8 cellular contexts compared by ENCODE assay signal in genomic region chr1:182084487-182085316, GRCh38. TPM values are rescaled to one million over a fixed set of nuclear protein-coding genes. Genes with fewer than 3 reads are reported as not detected.
DNase-seq lines count a peak whose midpoint lies in the region; ATAC-seq, FAIRE-seq and TF ChIP-seq lines count a peak whose summit lies in the region.

No MANE protein-coding gene starts in this region.

- H3K4me1 ChIP-seq in K562 (replicated peaks in 1 of 2; ENCODE audit: control insufficient read depth in 2 of 2, insufficient read depth in 2 of 2, low read length in 2 of 2): peaks cover 10 to 20% of the 10 kb centered on the region in 2 experiments; a peak in 4 of 5 replicates
- H3K4me1 ChIP-seq in iPS DF 6.9 (ENCODE audit: control insufficient read depth, insufficient read depth, low read length): no peaks in the 10 kb centered on the region
- no peaks in the 10 kb centered on the region for H3K4me1 ChIP-seq in smooth muscle cell (ENCODE audit: low read depth)

- FAIRE-seq in TTC549 (lab: Jason Lieb, UNC) (peak; percentile 66), K562 (lab: Jason Lieb, UNC) (peak; percentile 93)

- intact Hi-C loops in K562 (cut with micrococcal nuclease): loop anchor here (1.0 to 2.0 kb wide), 7 partner anchors 58 to 698 kb away; no protein-coding TSS in a partner anchor

- in situ Hi-C loops in K562 (cut with MboI): loop anchor here (5.0 to 10.0 kb wide), 3 partner anchors 313 to 700 kb away; partner anchors contain the start of gene NPL

- H3F3A ChIP-seq in smooth muscle cell (ENCODE audit: low read depth): no peaks in the 10 kb centered on the region

- no TSS peak for BruUV-seq in K562 (replicated peaks; lab: Mats Ljungman, UMichigan)

- H3K79me2 ChIP-seq in K562 (ENCODE audit: control insufficient read depth, insufficient read depth, low read length) (no peaks in the 10 kb centered on the region), smooth muscle cell (ENCODE audit: low read depth) (no peaks in the 10 kb centered on the region)

- TF ChIP-seq CTCF in K562 (IDR thresholded peaks at IDR 0.05 in 2 of 3, conservative IDR thresholded peaks at IDR 0.05 in 1 of 3; ENCODE audit: insufficient read depth in 2 of 3, low read depth in 1 of 3, low read length in 3 of 3) (peak; percentile 90 to 97 (median 95)), smooth muscle cell (IDR thresholded peaks at IDR 0.05; ENCODE audit: borderline replicate concordance, insufficient read depth, poor library complexity, severe bottlenecking) (peak; percentile 89)

- WGBS in K562 (ENCODE audit: insufficient coverage, low coverage, missing lambda C conversion rate): under 1% methylated on average over 8 of the region's 8 CpGs
- WGBS in iPS DF 6.9 (ENCODE audit: insufficient coverage, insufficient read length): no CpG with 5 or more reads among the region's 8 CpGs
- WGBS in smooth muscle cell (ENCODE audit: low lambda C conversion rate): 12% methylated on average over 8 of the region's 8 CpGs

- TF ChIP-seq RAD21 in K562 (CRISPR knock-in tag; conservative IDR thresholded peaks at IDR 0.05 in 1 of 2, IDR thresholded peaks at IDR 0.05 in 1 of 2): peak; percentile 98 to 99

- peak; percentile 62 for ATAC-seq in HG02623 (IDR thresholded peaks at IDR 0.05; ENCODE audit: unreplicated experiment)
- peak; percentile 95 for ATAC-seq in K562
- ATAC-seq in HG02763 (IDR thresholded peaks at IDR 0.05; ENCODE audit: unreplicated experiment): no peak

- no peak for TF ChIP-seq EP300 in K562 (IDR thresholded peaks at IDR 0.05; ENCODE audit: low read length)

- H2AFZ ChIP-seq in K562 (ENCODE audit: low read depth, low read length) (peak overlapping the region; percentile 58), smooth muscle cell (ENCODE audit: low read depth) (peak overlapping the region; percentile 20)

- H3K36me3 ChIP-seq in K562 (ENCODE audit: control insufficient read depth, insufficient read depth, low read length) (no peaks in the 10 kb centered on the region), iPS DF 6.9 (ENCODE audit: control insufficient read depth, insufficient read depth, low read length) (no peaks in the 10 kb centered on the region), smooth muscle cell (ENCODE audit: low read depth) (no peaks in the 10 kb centered on the region)

- H3K27ac ChIP-seq in K562 (ENCODE audit: extremely low read depth, low read depth, low read length): no peak overlapping the region
- no peak overlapping the region for H3K27ac ChIP-seq in iPS DF 6.9 (ENCODE audit: low read length)
- H3K27ac ChIP-seq in smooth muscle cell (ENCODE audit: low read depth): no peak overlapping the region

- H3K4me2 ChIP-seq in K562 (ENCODE audit: insufficient read depth, low read length): peak overlapping the region; percentile 17; the same call in 1 of the 2 replicates
- peak overlapping the region; percentile 45 for H3K4me2 ChIP-seq in smooth muscle cell

- H3K4me3 ChIP-seq in K562: no peak overlapping the region
- H3K4me3 ChIP-seq in iPS DF 6.9 (ENCODE audit: low read length): no peak overlapping the region
- no peak overlapping the region for H3K4me3 ChIP-seq in smooth muscle cell

- H3K9ac ChIP-seq in K562 (ENCODE audit: insufficient read depth in 1 of 2, low read depth in 2 of 2, low read length in 2 of 2) (no peak overlapping the region), smooth muscle cell (ENCODE audit: low read depth) (no peak overlapping the region)

- CTCF ChIA-PET in K562 (lab: Yijun Ruan, JAX; ENCODE audit: low intra/inter-chr PET ratio): interaction anchor here (0.7 to 3.6 kb wide), 10 partner anchors 29 to 725 kb away, joined by 3 to 42 read pairs (median 8); partner anchors contain the start of gene NPL

- TF ChIP-seq POLR2A in K562 (conservative IDR thresholded peaks at IDR 0.05): no peak

- POLR2A ChIA-PET in K562 (lab: Yijun Ruan, JAX): interaction anchor here (0.5 to 1.5 kb wide), 5 partner anchors 305 to 709 kb away, joined by 3 to 8 read pairs (median 4); partner anchors contain the start of gene GLUL

- H3K9me3 ChIP-seq in K562 (replicated peaks; ENCODE audit: control insufficient read depth, insufficient read depth, low read depth, low read length) (no peaks in the 10 kb centered on the region), iPS DF 6.9 (ENCODE audit: control insufficient read depth, insufficient read depth, low read length) (no peaks in the 10 kb centered on the region), smooth muscle cell (replicated peaks; ENCODE audit: low read depth) (no peaks in the 10 kb centered on the region)

- DNase-seq in GF-D8 (lab: John Stamatoyannopoulos, UW) (peak; percentile 45), NCI-H2029 (lab: John Stamatoyannopoulos, UW) (peak; percentile 51), K562 (ENCODE audit: extremely low read depth in 1 of 4, low spot score in 3 of 4) (peak; percentile 84 to 88 (median 88)), iPS DF 6.9 (ENCODE audit: low read depth, low spot score) (peak; percentile 85), smooth muscle cell (lab: John Stamatoyannopoulos, UW; ENCODE audit: unreplicated experiment) (peak; percentile 42)

- no peaks in the 10 kb centered on the region for H3K9me1 ChIP-seq in K562 (ENCODE audit: control insufficient read depth, insufficient read depth, low read length)

- H4K20me1 ChIP-seq in K562 (replicated peaks; ENCODE audit: control insufficient read depth, insufficient read depth, low read length): no peaks in the 10 kb centered on the region
- H4K20me1 ChIP-seq in smooth muscle cell (ENCODE audit: low read depth): no peaks in the 10 kb centered on the region

- H3K27me3 ChIP-seq in K562 (ENCODE audit: control insufficient read depth in 2 of 2, insufficient read depth in 2 of 2, low read length in 2 of 2) (peaks cover 15 to 27% of the 10 kb centered on the region in 2 experiments; a peak in 4 of 5 replicates), iPS DF 6.9 (ENCODE audit: control insufficient read depth, insufficient read depth, low read length) (no peaks in the 10 kb centered on the region), smooth muscle cell (ENCODE audit: low read depth) (no peaks in the 10 kb centered on the region)

TF ChIP-seq in K562, 482 proteins besides CTCF, POLR2A, EP300 and RAD21 (continues in another document):
- TF ChIP-seq DEAF1 (CRISPR knock-in tag; IDR thresholded peaks at IDR 0.05): peak; percentile 96
- no peak for TF ChIP-seq CTCFL (IDR thresholded peaks at IDR 0.05; ENCODE audit: borderline replicate concordance, insufficient read depth, low read depth, low read length, poor library complexity, severe bottlenecking)
- no peak for TF ChIP-seq ZBTB43 (CRISPR knock-in tag; IDR thresholded peaks at IDR 0.05)

RNA-seq across cellular contexts. Expression of gene ZNF648, which starts 23.2 kb away (rescaled TPM):
- total RNA-seq in K562 (2011; cell fraction: chromatin; rRNA removed; ENCODE audit: low replicate concordance): not detected in 2 replicates
- not detected in 2 replicates for total RNA-seq in K562 (2011; cell fraction: nucleolus; rRNA removed)
- 0.07 TPM in 1 of 2 replicates, not detected in the other for total RNA-seq in K562 (2011; cell fraction: nucleoplasm; rRNA removed)
- total RNA-seq in K562 (2014; rRNA removed) (0.18 and 0.20 TPM in 2 replicates), K562 (2014; rRNA removed; fragmentation: Illumina TruSeq; extraction: Trizol) (0.06 and 0.15 TPM in 2 replicates), K562 (2015; rRNA removed; fragmentation: Illumina TruSeq; extraction: Trizol) (0.11 and 0.34 TPM in 2 replicates), K562 (2021) (0.22 and 0.27 TPM in 2 replicates), smooth muscle cell (not detected in 2 replicates)
- polyA plus RNA-seq in K562 (2011; rRNA removed) (not detected in 2 replicates), K562 (2014; fragmentation: Illumina TruSeq; extraction: Trizol) (0.18 and 0.21 TPM in 2 replicates), K562 (2014; fragmentation: Nextera tagmentation; extraction: Ambion mirVana) (under 1 TPM in 1 of 2 experiments, not detected in 1; 0.06 TPM), K562 (2014; rRNA removed) (0.11 and 0.25 TPM in 2 replicates), smooth muscle cell (not detected in 2 replicates)
- polyA plus RNA-seq in K562 (2011; cell fraction: cytosol; rRNA removed): not detected in 2 replicates
- not detected in 2 replicates for polyA plus RNA-seq in K562 (2011; cell fraction: nucleus; rRNA removed)
- 0.10 and 0.14 TPM in 2 replicates for polyA plus RNA-seq in K562 (2012)
- polyA minus RNA-seq in K562 (2011; rRNA and poly(A)+ RNA removed): not detected in 2 replicates
- polyA minus RNA-seq in K562 (2011; cell fraction: cytosol; rRNA and poly(A)+ RNA removed): not detected in 2 replicates
- polyA minus RNA-seq in K562 (2011; cell fraction: nucleus; rRNA and poly(A)+ RNA removed): not detected in 2 replicates
